Comparison of ENCODE assay signal across 8 cellular contexts in genomic region chr6:31814677-31815024, GRCh38. TPM values are rescaled to one million over a fixed set of nuclear protein-coding genes. Genes with fewer than 3 reads are reported as not detected.
DNase-seq lines count a peak whose midpoint lies in the region; ATAC-seq and TF ChIP-seq lines count a peak whose summit lies in the region.

No MANE protein-coding gene starts in this region.

- peaks cover 16% of the 10 kb centered on the region for H3K4me1 ChIP-seq in PC-3 (ENCODE audit: insufficient read depth, low read length)
- peaks cover 26% of the 10 kb centered on the region for H3K4me1 ChIP-seq in mucosa of descending colon (ENCODE audit: low read depth)

- H3K27me3 Mint-ChIP-seq in activated T-helper 2 cell treated with anti-CD3 and anti-CD28 coated beads, Interferon-gamma antibody, Interleukin-2, Interleukin-4, amounts not matched to agents 10 μg/mL and 5 μg/mL and 100 μg/mL, durations not matched to agents 14 hours and 24 hours and 36 hours (ENCODE audit: low read depth): no peaks in the 10 kb centered on the region

- intact Hi-C loops in PC-3 (cut with micrococcal nuclease): loop anchor here (2.0 to 5.0 kb wide), 3 partner anchors 20 to 77 kb away; partner anchors contain the start of genes CLIC1 and VARS1
- intact Hi-C loops in activated T-helper 2 cell treated with anti-CD3 and anti-CD28 coated beads, Interferon-gamma antibody, Interleukin-2, Interleukin-4, amounts not matched to agents 10 μg/mL and 5 μg/mL and 100 μg/mL, durations not matched to agents 14 hours and 24 hours and 36 hours (cut with micrococcal nuclease): loop anchor here (2.0 kb wide), 1 partner anchor 20 kb away; the partner anchor contains the start of gene VARS1
- intact Hi-C loops in mucosa of descending colon (cut with DNase I, micrococcal nuclease): no loop called here

- peak overlapping the region; percentile 89 for H3K4me2 ChIP-seq in PC-3 (ENCODE audit: low read length)

- H3K36me3 Mint-ChIP-seq in activated T-helper 2 cell treated with anti-CD3 and anti-CD28 coated beads, Interferon-gamma antibody, Interleukin-2, Interleukin-4, amounts not matched to agents 10 μg/mL and 5 μg/mL and 100 μg/mL, durations not matched to agents 14 hours and 24 hours and 36 hours (ENCODE audit: low read depth): peaks cover 25% of the 10 kb centered on the region

- peak overlapping the region; percentile 87 for H3K4me3 ChIP-seq in PC-3 (ENCODE audit: low read length)
- peak overlapping the region; percentile 0 for H3K4me3 ChIP-seq in mucosa of descending colon

- H3K9me3 Mint-ChIP-seq in activated T-helper 2 cell treated with anti-CD3 and anti-CD28 coated beads, Interferon-gamma antibody, Interleukin-2, Interleukin-4, amounts not matched to agents 10 μg/mL and 5 μg/mL and 100 μg/mL, durations not matched to agents 14 hours and 24 hours and 36 hours: no peaks in the 10 kb centered on the region

- H3K27ac ChIP-seq in PC-3 (ENCODE audit: low read length): peak overlapping the region; percentile 84

- peak overlapping the region; percentile 55 for H3K9ac ChIP-seq in PC-3 (ENCODE audit: low read length)

- H3K4me3 Mint-ChIP-seq in activated T-helper 2 cell treated with anti-CD3 and anti-CD28 coated beads, Interferon-gamma antibody, Interleukin-2, Interleukin-4, amounts not matched to agents 10 μg/mL and 5 μg/mL and 100 μg/mL, durations not matched to agents 14 hours and 24 hours and 36 hours (ENCODE audit: low read depth): peak overlapping the region; percentile 87

- H3K27ac Mint-ChIP-seq in activated T-helper 2 cell treated with anti-CD3 and anti-CD28 coated beads, Interferon-gamma antibody, Interleukin-2, Interleukin-4, amounts not matched to agents 10 μg/mL and 5 μg/mL and 100 μg/mL, durations not matched to agents 14 hours and 24 hours and 36 hours: peak overlapping the region; percentile 91

- DNase-seq in DMS153 (lab: John Stamatoyannopoulos, UW) (peak; percentile 94), HT1080 (ENCODE audit: low read depth) (peak; percentile 92), PC-3 (peak; percentile 96), fibroblast of gingiva (ENCODE audit: low read depth) (peak; percentile 98), mucosa of descending colon (peak; percentile 93 to 97 (median 96))
- peak; percentile 68 for DNase-seq in activated T-helper 2 cell treated with anti-CD3 and anti-CD28 coated beads, Interferon-gamma antibody, Interleukin-2, Interleukin-4, amounts not matched to agents 10 μg/mL and 5 μg/mL and 100 μg/mL, durations not matched to agents 14 hours and 24 hours and 36 hours (ENCODE audit: low spot score)
- DNase-seq in stimulated activated naive CD4-positive, alpha-beta T cell treated with Interleukin-2 at 50 U/mL for 16 hours (lab: John Stamatoyannopoulos, UW): peak; percentile 67

- peaks cover 32% of the 10 kb centered on the region for H3K4me1 Mint-ChIP-seq in activated T-helper 2 cell treated with anti-CD3 and anti-CD28 coated beads, Interferon-gamma antibody, Interleukin-2, Interleukin-4, amounts not matched to agents 10 μg/mL and 5 μg/mL and 100 μg/mL, durations not matched to agents 14 hours and 24 hours and 36 hours (ENCODE audit: low read depth)

- no peaks in the 10 kb centered on the region for H3K9me2 ChIP-seq in PC-3 (replicated peaks; ENCODE audit: low read length)

- H3K9me3 ChIP-seq in PC-3 (ENCODE audit: low read length) (no peaks in the 10 kb centered on the region), mucosa of descending colon (no peaks in the 10 kb centered on the region)

- H2AFZ ChIP-seq in PC-3 (ENCODE audit: low read length): peak overlapping the region; percentile 65

- H3K27me3 ChIP-seq in PC-3 (ENCODE audit: low read length): no peaks in the 10 kb centered on the region

- H3F3A ChIP-seq in PC-3 (ENCODE audit: low read length, unreplicated experiment): no peaks in the 10 kb centered on the region

- peak; percentile 69 for ATAC-seq in PC-3
- ATAC-seq in mucosa of descending colon: peak; percentile 87
- no peak for ATAC-seq in GM19324 (IDR thresholded peaks at IDR 0.05; ENCODE audit: low FRiP score, unreplicated experiment)

- CTCF ChIA-PET in PC-3 (lab: Charles Lee): interaction anchor here (0.6 to 1.0 kb wide), 5 partner anchors 8 to 20 kb away, joined by 3 to 7 read pairs (median 4); partner anchors contain the start of gene LSM2

- no peak for TF ChIP-seq CTCF in PC-3 (conservative IDR thresholded peaks at IDR 0.05; ENCODE audit: low read depth, low read length)
- TF ChIP-seq CTCF in mucosa of descending colon (IDR thresholded peaks at IDR 0.05): no peak

- H3K79me2 ChIP-seq in PC-3 (ENCODE audit: low read length): peaks cover 36% of the 10 kb centered on the region

- H3K36me3 ChIP-seq in PC-3 (ENCODE audit: low read depth, low read length): no peaks in the 10 kb centered on the region
- H3K36me3 ChIP-seq in mucosa of descending colon (ENCODE audit: low read depth): no peaks in the 10 kb centered on the region

- no TSS peak for BruUV-seq in PC-3 (replicated peaks; lab: Mats Ljungman, UMichigan)

- peaks cover 20% of the 10 kb centered on the region for H4K20me1 ChIP-seq in PC-3 (ENCODE audit: low read length)

- POLR2A ChIA-PET in PC-3 (lab: Charles Lee; ENCODE audit: unreplicated experiment): interaction anchor here (0.5 to 1.8 kb wide), 15 partner anchors 8 to 1500 kb away, joined by 3 to 54 read pairs (median 5); partner anchors contain the start of genes GPANK1, HSPA1B, LSM2 and NEU1

RNA-seq across cellular contexts. Expression of gene HSPA1L, which starts 0.4 kb away (rescaled TPM):
- 0.73 and 1.3 TPM in 2 replicates for total RNA-seq in HT1080 (2014; rRNA removed; shearing (Covaris generic))
- polyA plus RNA-seq in HT1080 (2015; cell fraction: cytosol; rRNA removed): 1.2 and 1.5 TPM in 2 replicates
- 1.6 and 2.3 TPM in 2 replicates for polyA plus RNA-seq in HT1080 (2015; cell fraction: nucleus; rRNA removed)
- total RNA-seq in PC-3 (2014; rRNA removed): 0.26 and 0.69 TPM in 2 replicates
- 2.1 and 2.4 TPM in 2 replicates for total RNA-seq in activated T-helper 2 cell treated with anti-CD3 and anti-CD28 coated beads, Interferon-gamma antibody, Interleukin-2, Interleukin-4, amounts not matched to agents 10 μg/mL and 5 μg/mL and 100 μg/mL, durations not matched to agents 14 hours and 24 hours and 36 hours
- total RNA-seq in mucosa of descending colon: 1 to 10 TPM; 1.2 to 3.4 (median 1.3) TPM

RNA-seq across cellular contexts. Expression of gene HSPA1A, which starts 0.7 kb away (rescaled TPM):
- total RNA-seq in HT1080 (2014; rRNA removed; shearing (Covaris generic)): 99.6 and 108 TPM in 2 replicates
- 21.7 and 29.8 TPM in 2 replicates for polyA plus RNA-seq in HT1080 (2015; cell fraction: cytosol; rRNA removed)
- 65.3 and 67.2 TPM in 2 replicates for polyA plus RNA-seq in HT1080 (2015; cell fraction: nucleus; rRNA removed)
- total RNA-seq in PC-3 (2014; rRNA removed) (269 and 324 TPM in 2 replicates), mucosa of descending colon (100 to 1,000 TPM in 2 of 3 donors, 10 to 100 TPM in 1; 73.6 to 274 (median 107) TPM)
- 112 and 118 TPM in 2 replicates for total RNA-seq in activated T-helper 2 cell treated with anti-CD3 and anti-CD28 coated beads, Interferon-gamma antibody, Interleukin-2, Interleukin-4, amounts not matched to agents 10 μg/mL and 5 μg/mL and 100 μg/mL, durations not matched to agents 14 hours and 24 hours and 36 hours

RNA-seq across cellular contexts. Expression of gene LSM2, which starts 7.9 kb away (rescaled TPM):
- 104 and 115 TPM in 2 replicates for total RNA-seq in HT1080 (2014; rRNA removed; shearing (Covaris generic))
- 105 and 107 TPM in 2 replicates for polyA plus RNA-seq in HT1080 (2015; cell fraction: cytosol; rRNA removed)
- 26.3 and 30.0 TPM in 2 replicates for polyA plus RNA-seq in HT1080 (2015; cell fraction: nucleus; rRNA removed)
- total RNA-seq in PC-3 (2014; rRNA removed) (93.7 and 143 TPM in 2 replicates), mucosa of descending colon (10 to 100 TPM; 21.7 to 35.5 (median 33.8) TPM)
- total RNA-seq in activated T-helper 2 cell treated with anti-CD3 and anti-CD28 coated beads, Interferon-gamma antibody, Interleukin-2, Interleukin-4, amounts not matched to agents 10 μg/mL and 5 μg/mL and 100 μg/mL, durations not matched to agents 14 hours and 24 hours and 36 hours: 130 TPM in 2 replicates

RNA-seq across cellular contexts. Expression of gene HSPA1B, which starts 12.9 kb away (rescaled TPM):
- total RNA-seq in HT1080 (2014; rRNA removed; shearing (Covaris generic)): 134 and 135 TPM in 2 replicates
- 28.8 and 34.1 TPM in 2 replicates for polyA plus RNA-seq in HT1080 (2015; cell fraction: cytosol; rRNA removed)
- polyA plus RNA-seq in HT1080 (2015; cell fraction: nucleus; rRNA removed): 80.4 and 81.4 TPM in 2 replicates
- total RNA-seq in PC-3 (2014; rRNA removed): 265 and 331 TPM in 2 replicates
- 116 and 120 TPM in 2 replicates for total RNA-seq in activated T-helper 2 cell treated with anti-CD3 and anti-CD28 coated beads, Interferon-gamma antibody, Interleukin-2, Interleukin-4, amounts not matched to agents 10 μg/mL and 5 μg/mL and 100 μg/mL, durations not matched to agents 14 hours and 24 hours and 36 hours
- 100 to 1,000 TPM; 172 to 254 (median 200) TPM for total RNA-seq in mucosa of descending colon

RNA-seq across cellular contexts. Expression of gene VARS1, which starts 19.1 kb away (rescaled TPM):
- 63.0 and 76.4 TPM in 2 replicates for total RNA-seq in HT1080 (2014; rRNA removed; shearing (Covaris generic))
- 74.9 and 76.0 TPM in 2 replicates for polyA plus RNA-seq in HT1080 (2015; cell fraction: cytosol; rRNA removed)
- polyA plus RNA-seq in HT1080 (2015; cell fraction: nucleus; rRNA removed): 214 and 224 TPM in 2 replicates
- total RNA-seq in PC-3 (2014; rRNA removed): 89.8 and 130 TPM in 2 replicates
- total RNA-seq in activated T-helper 2 cell treated with anti-CD3 and anti-CD28 coated beads, Interferon-gamma antibody, Interleukin-2, Interleukin-4, amounts not matched to agents 10 μg/mL and 5 μg/mL and 100 μg/mL, durations not matched to agents 14 hours and 24 hours and 36 hours: 166 and 176 TPM in 2 replicates
- 10 to 100 TPM; 41.7 to 65.8 (median 45.0) TPM for total RNA-seq in mucosa of descending colon

Comparison
In these comparisons a context has a peak if more than half of its experiments do, and no peak if none do; other contexts are left out.
1. intact Hi-C loops: an anchor here in PC-3 (2.0 to 5.0 kb wide) and activated T-helper 2 cell treated with anti-CD3 and anti-CD28 coated beads, Interferon-gamma antibody, Interleukin-2, Interleukin-4, amounts not matched to agents 10 μg/mL and 5 μg/mL and 100 μg/mL, durations not matched to agents 14 hours and 24 hours and 36 hours (2.0 kb wide); none called in mucosa of descending colon.